1 cellular context compared by ENCODE assay signal in the genomic region with DNA sequence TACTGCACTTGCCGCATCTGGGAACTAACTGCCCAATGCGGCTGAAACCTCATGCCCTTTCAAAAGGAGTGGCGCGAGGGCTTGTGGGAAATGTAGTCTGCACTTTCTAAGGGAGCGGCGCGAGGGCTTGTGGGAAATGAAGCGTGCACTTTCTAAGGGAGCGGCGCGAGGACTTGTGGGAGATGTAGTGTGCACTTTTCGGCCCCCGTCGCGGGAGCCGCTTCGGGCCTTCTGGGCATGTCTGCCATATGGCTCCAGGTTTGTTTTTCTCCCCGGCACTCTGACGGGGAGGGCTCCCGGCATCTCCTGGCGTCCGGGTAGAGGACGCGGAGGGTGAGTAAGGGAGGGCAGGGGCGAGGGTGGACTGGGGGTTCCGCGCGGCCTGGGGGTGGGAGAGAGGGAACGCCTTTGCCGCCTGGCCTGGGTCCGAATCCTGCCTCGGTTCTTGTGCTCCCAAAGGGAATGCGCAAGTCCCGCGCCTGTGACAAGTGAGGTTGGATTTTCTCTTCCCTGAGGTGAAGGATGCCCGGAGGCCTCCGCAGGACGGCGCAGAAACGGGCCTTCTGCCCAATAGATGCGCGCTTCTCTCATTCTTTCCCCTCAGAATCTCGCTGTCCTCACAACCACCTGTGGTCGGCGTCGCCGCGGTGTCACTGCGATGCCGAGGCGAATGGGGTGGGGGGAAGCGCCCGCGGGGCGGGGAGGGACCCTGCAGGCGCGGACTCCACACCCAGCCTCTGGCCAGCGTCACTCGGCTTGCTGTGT.
TF ChIP-seq lines count a peak whose summit lies in the region.

ZNF37A (plus strand) TSS at position 180 of the 765 bp plus-strand sequence. CDS start 2,281 bp downstream, outside the sequence.

TF ChIP-seq in K562, 482 proteins besides CTCF, POLR2A, EP300 and RAD21 (continued from another document and continues in another):
- TF ChIP-seq GMEB1 (CRISPR knock-in tag; IDR thresholded peaks at IDR 0.05) (peak; percentile 59; the same call in 1 of the 2 replicates), FOXA3 (CRISPR knock-in tag; conservative IDR thresholded peaks at IDR 0.05 in 1 of 2, IDR thresholded peaks at IDR 0.05 in 1 of 2) (no peak), RB1 (IDR thresholded peaks at IDR 0.05; ENCODE audit: low read depth) (peak; percentile 15; the same call in 1 of the 2 replicates), TGIF2 (CRISPR knock-in tag; IDR thresholded peaks at IDR 0.05) (no peak), RNF2 (IDR thresholded peaks at IDR 0.05) (peak; percentile 48; the same call in 1 of the 2 replicates), FOXP4 (CRISPR knock-in tag; IDR thresholded peaks at IDR 0.05; ENCODE audit: borderline replicate concordance) (no peak), HINFP (tag; conservative IDR thresholded peaks at IDR 0.05; ENCODE audit: low read depth) (no peak), DEAF1 (CRISPR knock-in tag; IDR thresholded peaks at IDR 0.05) (no peak), HNRNPH1 (optimal IDR thresholded peaks at IDR 0.05; ENCODE audit: low read depth, low read length) (no peak), RBFOX2 (IDR thresholded peaks at IDR 0.05; ENCODE audit: low read depth, low read length) (peak; percentile 82), TBL1XR1 (IDR thresholded peaks at IDR 0.05; ENCODE audit: low read length in 2 of 2) (no peak), NR2C1 (IDR thresholded peaks at IDR 0.05) (peak; percentile 82), NR2C1 (tag; IDR thresholded peaks at IDR 0.05) (peak; percentile 91), ZFP30 (CRISPR knock-in tag; IDR thresholded peaks at IDR 0.05; ENCODE audit: borderline replicate concordance) (no peak), SMAD3 (CRISPR knock-in tag; conservative IDR thresholded peaks at IDR 0.05) (no peak), MYC (IDR thresholded peaks at IDR 0.05; ENCODE audit: low read depth, low read length) (peak; percentile 71), MYC (CRISPR knock-in tag; IDR thresholded peaks at IDR 0.05; ENCODE audit: borderline replicate concordance, low read depth) (no peak), ZC3H11A (IDR thresholded peaks at IDR 0.05; ENCODE audit: low read depth, low read length) (no peak), ZNF143 (CRISPR knock-in tag; IDR thresholded peaks at IDR 0.05) (peak; percentile 89), SFPQ (IDR thresholded peaks at IDR 0.05; ENCODE audit: low read depth, low read length) (no peak), C11orf30 (IDR thresholded peaks at IDR 0.05; ENCODE audit: low read depth) (no peak), ZNF282 (CRISPR knock-in tag; IDR thresholded peaks at IDR 0.05) (no peak), SUPT5H (IDR thresholded peaks at IDR 0.05) (peak; percentile 69), PHB (CRISPR knock-in tag; IDR thresholded peaks at IDR 0.05) (no peak), ATF7 (IDR thresholded peaks at IDR 0.05) (peak; percentile 49; the same call in 1 of the 2 replicates), ZNF644 (tag; IDR thresholded peaks at IDR 0.05; ENCODE audit: low read depth) (0 out of 2 replicates have a peak, but pooled peaks have one; percentile 68), CHAMP1 (IDR thresholded peaks at IDR 0.05) (no peak), SIX5 (IDR thresholded peaks at IDR 0.05; ENCODE audit: borderline replicate concordance in 1 of 2, insufficient read depth in 1 of 2, low read depth in 1 of 2, low read length in 2 of 2) (peak; percentile 85 to 90), ZNF766 (CRISPR knock-in tag; conservative IDR thresholded peaks at IDR 0.05) (peak; percentile 89), FIP1L1 (IDR thresholded peaks at IDR 0.05; ENCODE audit: low read depth, low read length, poor library complexity, severe bottlenecking) (no peak), KDM5B (IDR thresholded peaks at IDR 0.05; ENCODE audit: insufficient replicate concordance, low read depth, low read length) (peak; percentile 56), KLF6 (CRISPR knock-in tag; IDR thresholded peaks at IDR 0.05; ENCODE audit: borderline replicate concordance) (no peak), NFIX (CRISPR knock-in tag; IDR thresholded peaks at IDR 0.05; ENCODE audit: low read depth) (no peak), TCF3 (CRISPR knock-in tag; IDR thresholded peaks at IDR 0.05) (no peak)
- TF ChIP-seq, protein P1, sequence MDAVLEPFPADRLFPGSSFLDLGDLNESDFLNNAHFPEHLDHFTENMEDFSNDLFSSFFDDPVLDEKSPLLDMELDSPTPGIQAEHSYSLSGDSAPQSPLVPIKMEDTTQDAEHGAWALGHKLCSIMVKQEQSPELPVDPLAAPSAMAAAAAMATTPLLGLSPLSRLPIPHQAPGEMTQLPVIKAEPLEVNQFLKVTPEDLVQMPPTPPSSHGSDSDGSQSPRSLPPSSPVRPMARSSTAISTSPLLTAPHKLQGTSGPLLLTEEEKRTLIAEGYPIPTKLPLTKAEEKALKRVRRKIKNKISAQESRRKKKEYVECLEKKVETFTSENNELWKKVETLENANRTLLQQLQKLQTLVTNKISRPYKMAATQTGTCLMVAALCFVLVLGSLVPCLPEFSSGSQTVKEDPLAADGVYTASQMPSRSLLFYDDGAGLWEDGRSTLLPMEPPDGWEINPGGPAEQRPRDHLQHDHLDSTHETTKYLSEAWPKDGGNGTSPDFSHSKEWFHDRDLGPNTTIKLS (IDR thresholded peaks at IDR 0.05; ENCODE audit: borderline replicate concordance, low read depth), result peak; percentile 71; the same call in 1 of the 2 replicates
- TF ChIP-seq, protein P2, sequence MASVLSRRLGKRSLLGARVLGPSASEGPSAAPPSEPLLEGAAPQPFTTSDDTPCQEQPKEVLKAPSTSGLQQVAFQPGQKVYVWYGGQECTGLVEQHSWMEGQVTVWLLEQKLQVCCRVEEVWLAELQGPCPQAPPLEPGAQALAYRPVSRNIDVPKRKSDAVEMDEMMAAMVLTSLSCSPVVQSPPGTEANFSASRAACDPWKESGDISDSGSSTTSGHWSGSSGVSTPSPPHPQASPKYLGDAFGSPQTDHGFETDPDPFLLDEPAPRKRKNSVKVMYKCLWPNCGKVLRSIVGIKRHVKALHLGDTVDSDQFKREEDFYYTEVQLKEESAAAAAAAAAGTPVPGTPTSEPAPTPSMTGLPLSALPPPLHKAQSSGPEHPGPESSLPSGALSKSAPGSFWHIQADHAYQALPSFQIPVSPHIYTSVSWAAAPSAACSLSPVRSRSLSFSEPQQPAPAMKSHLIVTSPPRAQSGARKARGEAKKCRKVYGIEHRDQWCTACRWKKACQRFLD (CRISPR knock-in tag; IDR thresholded peaks at IDR 0.05), result peak; percentile 46; the same call in 1 of the 2 replicates
- TF ChIP-seq, protein P3, sequence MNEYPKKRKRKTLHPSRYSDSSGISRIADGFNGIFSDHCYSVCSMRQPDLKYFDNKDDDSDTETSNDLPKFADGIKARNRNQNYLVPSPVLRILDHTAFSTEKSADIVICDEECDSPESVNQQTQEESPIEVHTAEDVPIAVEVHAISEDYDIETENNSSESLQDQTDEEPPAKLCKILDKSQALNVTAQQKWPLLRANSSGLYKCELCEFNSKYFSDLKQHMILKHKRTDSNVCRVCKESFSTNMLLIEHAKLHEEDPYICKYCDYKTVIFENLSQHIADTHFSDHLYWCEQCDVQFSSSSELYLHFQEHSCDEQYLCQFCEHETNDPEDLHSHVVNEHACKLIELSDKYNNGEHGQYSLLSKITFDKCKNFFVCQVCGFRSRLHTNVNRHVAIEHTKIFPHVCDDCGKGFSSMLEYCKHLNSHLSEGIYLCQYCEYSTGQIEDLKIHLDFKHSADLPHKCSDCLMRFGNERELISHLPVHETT (CRISPR knock-in tag; conservative IDR thresholded peaks at IDR 0.05 in 1 of 2, IDR thresholded peaks at IDR 0.05 in 1 of 2), result 0 out of 4 replicates have a peak, but pooled peaks of 1 of the 2 experiments have one; percentile 49
- TF ChIP-seq, protein P4, sequence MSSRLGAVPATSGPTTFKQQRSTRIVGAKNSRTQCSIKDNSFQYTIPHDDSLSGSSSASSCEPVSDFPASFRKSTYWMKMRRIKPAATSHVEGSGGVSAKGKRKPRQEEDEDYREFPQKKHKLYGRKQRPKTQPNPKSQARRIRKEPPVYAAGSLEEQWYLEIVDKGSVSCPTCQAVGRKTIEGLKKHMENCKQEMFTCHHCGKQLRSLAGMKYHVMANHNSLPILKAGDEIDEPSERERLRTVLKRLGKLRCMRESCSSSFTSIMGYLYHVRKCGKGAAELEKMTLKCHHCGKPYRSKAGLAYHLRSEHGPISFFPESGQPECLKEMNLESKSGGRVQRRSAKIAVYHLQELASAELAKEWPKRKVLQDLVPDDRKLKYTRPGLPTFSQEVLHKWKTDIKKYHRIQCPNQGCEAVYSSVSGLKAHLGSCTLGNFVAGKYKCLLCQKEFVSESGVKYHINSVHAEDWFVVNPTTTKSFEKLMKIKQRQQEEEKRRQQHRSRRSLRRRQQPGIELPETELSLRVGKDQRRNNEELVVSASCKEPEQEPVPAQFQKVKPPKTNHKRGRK (tag; IDR thresholded peaks at IDR 0.05), result no peak
